Comparison of ENCODE assay signal across 26 cellular contexts in genomic region chr3:109125902-109126301, GRCh38. TPM values are rescaled to one million over a fixed set of nuclear protein-coding genes. Genes with fewer than 3 reads are reported as not detected.
"Had no signal": no experiment of that assay in that cellular context is flagged by ENCODE, and none has a peak within 500 bp of the region (broad histone marks: within the 10 kb centered on the region; RNA-seq: fewer than 3 reads in every experiment).

No MANE protein-coding gene starts in this region.

- H3K9me3 ChIP-seq: ascending aorta, gastrocnemius medialis, heart left ventricle, stomach, testis had no signal

- DNase-seq: activated CD4-positive, alpha-beta T cell treated with anti-CD3 and anti-CD28 coated beads, Interleukin-2, amount 50 U/mL, for 4 hours; activated gamma-delta T cell; cortex of kidney; effector CD4-positive, alpha-beta T cell; gastrocnemius medialis; heart left ventricle; left cardiac atrium; right cardiac atrium; stimulated activated CD4-positive, alpha-beta T cell treated with anti-CD3 and anti-CD28 coated beads, Interleukin-4, amount 100 ng/mL, for 1 hour; stomach; SW 1271; testis; WERI-Rb-1 had no signal

- H3K27ac ChIP-seq: ascending aorta, gastrocnemius medialis, heart left ventricle, stomach, testis, WERI-Rb-1 had no signal

- H3K4me3 ChIP-seq: ascending aorta, gastrocnemius medialis, heart left ventricle, lung, smooth muscle cell, stomach, testis had no signal

- H3K4me1 ChIP-seq: ascending aorta, gastrocnemius medialis, heart left ventricle, stomach, testis had no signal

- ATAC-seq: esophagus mucosa, gastrocnemius medialis, heart left ventricle, left cardiac atrium, right cardiac atrium had no signal

- H3K4me2 ChIP-seq: smooth muscle cell had no signal

- H3K27me3 ChIP-seq: ascending aorta, gastrocnemius medialis, heart left ventricle, stomach, testis had no signal

- H3K36me3 ChIP-seq: ascending aorta, gastrocnemius medialis, heart left ventricle, stomach, WERI-Rb-1 had no signal

RNA-seq across cellular contexts. Expression of gene MORC1, which starts 8.0 kb away (rescaled TPM):
- total RNA-seq: activated CD8-positive, alpha-beta memory T cell treated with anti-CD3 and anti-CD28 coated beads for 36 hours; ascending aorta; esophagus mucosa; gastrocnemius medialis; heart left ventricle; left cardiac atrium; lung; myocyte; neural crest cell; progenitor cell of endocrine pancreas; right cardiac atrium; smooth muscle cell; stomach; T-helper 2 cell treated with Interferon-gamma antibody and Interleukin-4, amounts not matched to agents 100 ng/mL and 5 ng/mL, for 36 hours; ureter had no signal
- polyA plus RNA-seq: heart left ventricle, lung, right cardiac atrium, smooth muscle cell, stomach had no signal

RNA-seq across cellular contexts. Expression of gene C3orf85, which starts 10.6 kb away (rescaled TPM):
- total RNA-seq: activated CD8-positive, alpha-beta memory T cell treated with anti-CD3 and anti-CD28 coated beads for 36 hours; ascending aorta; esophagus mucosa; gastrocnemius medialis; heart left ventricle; left cardiac atrium; lung; mesothelial cell of epicardium; myocyte; neural crest cell; omental fat pad; progenitor cell of endocrine pancreas; right cardiac atrium; smooth muscle cell; T-helper 2 cell treated with Interferon-gamma antibody and Interleukin-4, amounts not matched to agents 100 ng/mL and 5 ng/mL, for 36 hours; testis; ureter had no signal
- polyA plus RNA-seq: adipose tissue, heart left ventricle, lung, right cardiac atrium, smooth muscle cell, stomach had no signal
